In the genomic region with DNA sequence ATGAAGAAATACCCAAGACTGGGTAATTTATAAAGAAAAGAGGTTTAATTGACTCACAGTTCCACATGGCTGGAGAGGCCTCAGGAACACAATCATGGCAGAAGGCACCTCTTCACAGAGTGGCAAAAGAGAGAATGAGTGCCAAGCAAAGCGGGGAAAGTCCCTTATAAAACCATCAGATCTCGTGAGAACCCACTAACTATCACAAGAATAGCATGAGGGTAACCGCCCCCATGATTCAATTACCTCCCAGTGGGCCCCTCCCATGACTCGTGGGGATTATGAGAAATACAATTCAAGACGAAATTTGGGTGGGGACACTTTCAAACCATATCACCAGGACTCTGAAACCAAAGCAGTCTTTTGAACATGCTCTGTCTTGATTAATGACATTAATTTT, we compare ENCODE assay signal across 20 cellular contexts. TPM values are rescaled to one million over a fixed set of nuclear protein-coding genes. Genes with fewer than 3 reads are reported as not detected.
DNase-seq lines count a peak whose midpoint lies in the region; ATAC-seq and TF ChIP-seq lines count a peak whose summit lies in the region.
"Had no signal": no experiment of that assay in that cellular context is flagged by ENCODE, and none has a peak within 500 bp of the region (broad histone marks: within the 10 kb centered on the region; RNA-seq: fewer than 3 reads in every experiment).

No MANE protein-coding gene starts in this region.

- POLR2A ChIA-PET in activated CD4-positive, alpha-beta memory T cell treated with anti-CD3 and anti-CD28 coated beads for 36 hours (lab: Charles Lee), result no interaction called here
- POLR2A ChIA-PET in activated CD4-positive, alpha-beta memory T cell treated with anti-CD3 and anti-CD28 coated beads, Interleukin-2, amount 10 ng/mL, durations not matched to agents 7 days and 5 days (lab: Charles Lee), result no interaction called here

- no peak overlapping the region for H3K27ac Mint-ChIP-seq in activated CD4-positive, alpha-beta memory T cell treated with anti-CD3 and anti-CD28 coated beads for 36 hours
- no peak overlapping the region for H3K27ac Mint-ChIP-seq in activated CD4-positive, alpha-beta memory T cell treated with anti-CD3 and anti-CD28 coated beads, Interleukin-2, amount 10 ng/mL, durations not matched to agents 7 days and 5 days
- H3K27ac Mint-ChIP-seq in T-helper 2 cell treated with Interferon-gamma antibody and Interleukin-4, amounts not matched to agents 5 μg/mL and 100 μg/mL, for 36 hours, result no peak overlapping the region
- no peak overlapping the region for H3K27ac Mint-ChIP-seq in central memory CD8-positive, alpha-beta T cell (ENCODE audit: low read depth)
- H3K27ac Mint-ChIP-seq: CD8-positive, alpha-beta memory T cell had no signal

- TF ChIP-seq POLR2A in upper lobe of left lung (IDR thresholded peaks at IDR 0.05) (no peak), uterus (IDR thresholded peaks at IDR 0.05) (no peak)

- no peak overlapping the region for H3K27ac ChIP-seq in upper lobe of left lung
- no peak overlapping the region for H3K27ac ChIP-seq in uterus
- H3K27ac ChIP-seq: esophagus squamous epithelium, prostate gland had no signal

- H3K9me3 ChIP-seq in upper lobe of left lung, result no peaks in the 10 kb centered on the region
- H3K9me3 ChIP-seq in uterus, result no peaks in the 10 kb centered on the region
- H3K9me3 ChIP-seq: esophagus squamous epithelium, prostate gland had no signal

- ATAC-seq in central memory CD8-positive, alpha-beta T cell (replicated peaks; ENCODE audit: extremely low read depth, poor library complexity, severe bottlenecking), result peak; percentile 43
- no peak for ATAC-seq in upper lobe of left lung (ENCODE audit: low FRiP score in 2 of 2)
- ATAC-seq: left cardiac atrium had no signal

- intact Hi-C loops in activated CD4-positive, alpha-beta memory T cell treated with anti-CD3 and anti-CD28 coated beads for 36 hours (cut with micrococcal nuclease), result no loop called here
- intact Hi-C loops in uterus (cut with DNase I; ENCODE audit: low total_unique reads), result no loop called here

- no peaks in the 10 kb centered on the region for H3K36me3 ChIP-seq in upper lobe of left lung
- no peaks in the 10 kb centered on the region for H3K36me3 ChIP-seq in uterus
- H3K36me3 ChIP-seq: esophagus squamous epithelium, prostate gland had no signal

- H3K27me3 Mint-ChIP-seq in activated CD4-positive, alpha-beta memory T cell treated with anti-CD3 and anti-CD28 coated beads for 36 hours, result no peaks in the 10 kb centered on the region
- H3K27me3 Mint-ChIP-seq in activated CD4-positive, alpha-beta memory T cell treated with anti-CD3 and anti-CD28 coated beads, Interleukin-2, amount 10 ng/mL, durations not matched to agents 7 days and 5 days, result peaks cover 5% of the 10 kb centered on the region
- peaks cover 10% of the 10 kb centered on the region for H3K27me3 Mint-ChIP-seq in T-helper 2 cell treated with Interferon-gamma antibody and Interleukin-4, amounts not matched to agents 5 μg/mL and 100 μg/mL, for 36 hours (ENCODE audit: low read depth)
- no peaks in the 10 kb centered on the region for H3K27me3 Mint-ChIP-seq in central memory CD8-positive, alpha-beta T cell

- no peak overlapping the region for H3K4me3 Mint-ChIP-seq in activated CD4-positive, alpha-beta memory T cell treated with anti-CD3 and anti-CD28 coated beads for 36 hours
- H3K4me3 Mint-ChIP-seq in activated CD4-positive, alpha-beta memory T cell treated with anti-CD3 and anti-CD28 coated beads, Interleukin-2, amount 10 ng/mL, durations not matched to agents 7 days and 5 days, result no peak overlapping the region
- no peak overlapping the region for H3K4me3 Mint-ChIP-seq in T-helper 2 cell treated with Interferon-gamma antibody and Interleukin-4, amounts not matched to agents 5 μg/mL and 100 μg/mL, for 36 hours
- no peak overlapping the region for H3K4me3 Mint-ChIP-seq in central memory CD8-positive, alpha-beta T cell
- H3K4me3 Mint-ChIP-seq: CD8-positive, alpha-beta memory T cell; stimulated activated naive CD8-positive, alpha-beta T cell treated with anti-CD3 and anti-CD28 coated beads, Interleukin-15, Interleukin-2, amounts not matched to agents 100 ng/mL and 50 ng/mL, for 24 hours had no signal

- H3K4me3 ChIP-seq in upper lobe of left lung, result no peak overlapping the region
- H3K4me3 ChIP-seq in uterus, result no peak overlapping the region
- H3K4me3 ChIP-seq: esophagus squamous epithelium, prostate gland had no signal

- DNase-seq in activated CD4-positive, alpha-beta memory T cell treated with anti-CD3 and anti-CD28 coated beads for 36 hours, result peak; percentile 41
- DNase-seq in activated CD4-positive, alpha-beta memory T cell treated with anti-CD3 and anti-CD28 coated beads, Interleukin-2, amount 10 ng/mL, durations not matched to agents 7 days and 5 days, result no peak
- peak; percentile 21 for DNase-seq in T-helper 2 cell treated with Interferon-gamma antibody and Interleukin-4, amounts not matched to agents 5 μg/mL and 100 μg/mL, for 36 hours (ENCODE audit: low spot score)
- no peak for DNase-seq in central memory CD8-positive, alpha-beta T cell (ENCODE audit: low spot score in 2 of 2)
- peak; percentile 14 to 40 (median 27) for DNase-seq in stimulated activated CD4-positive, alpha-beta T cell treated with anti-CD3 and anti-CD28 coated beads, TNF-alpha, amount 100 ng/mL, for 24 hours (ENCODE audit: low read depth in 3 of 3)
- DNase-seq in upper lobe of left lung (no peak), GM19240 (ENCODE audit: insufficient read length, low spot score) (no peak), uterus (no peak)
- DNase-seq: dermis blood vessel endothelial cell, esophagus squamous epithelium, hippocampal formation, left cardiac atrium, NCI-H2029, NCI-H82, SHP77, T1000 had no signal

- TF ChIP-seq CTCF in upper lobe of left lung (IDR thresholded peaks at IDR 0.05) (no peak), uterus (IDR thresholded peaks at IDR 0.05) (no peak)

- H3K27me3 ChIP-seq in upper lobe of left lung (no peaks in the 10 kb centered on the region), uterus (no peaks in the 10 kb centered on the region)
- H3K27me3 ChIP-seq: esophagus squamous epithelium had no signal

- H3K4me1 Mint-ChIP-seq in activated CD4-positive, alpha-beta memory T cell treated with anti-CD3 and anti-CD28 coated beads for 36 hours (ENCODE audit: low read depth), result peaks cover 14% of the 10 kb centered on the region
- peaks cover 17% of the 10 kb centered on the region for H3K4me1 Mint-ChIP-seq in activated CD4-positive, alpha-beta memory T cell treated with anti-CD3 and anti-CD28 coated beads, Interleukin-2, amount 10 ng/mL, durations not matched to agents 7 days and 5 days
- peaks cover 14% of the 10 kb centered on the region for H3K4me1 Mint-ChIP-seq in T-helper 2 cell treated with Interferon-gamma antibody and Interleukin-4, amounts not matched to agents 5 μg/mL and 100 μg/mL, for 36 hours (ENCODE audit: low read depth)
- H3K4me1 Mint-ChIP-seq in central memory CD8-positive, alpha-beta T cell, result peaks cover 12% of the 10 kb centered on the region

- no peaks in the 10 kb centered on the region for H3K4me1 ChIP-seq in upper lobe of left lung
- H3K4me1 ChIP-seq in uterus, result no peaks in the 10 kb centered on the region
- H3K4me1 ChIP-seq: esophagus squamous epithelium, prostate gland had no signal

- 79 to 84% methylated on average over 5 of the region's 5 CpGs for WGBS in upper lobe of left lung, 2 donors

- H3K9me3 Mint-ChIP-seq in activated CD4-positive, alpha-beta memory T cell treated with anti-CD3 and anti-CD28 coated beads for 36 hours, result peaks cover 3% of the 10 kb centered on the region
- no peaks in the 10 kb centered on the region for H3K9me3 Mint-ChIP-seq in activated CD4-positive, alpha-beta memory T cell treated with anti-CD3 and anti-CD28 coated beads, Interleukin-2, amount 10 ng/mL, durations not matched to agents 7 days and 5 days
- no peaks in the 10 kb centered on the region for H3K9me3 Mint-ChIP-seq in T-helper 2 cell treated with Interferon-gamma antibody and Interleukin-4, amounts not matched to agents 5 μg/mL and 100 μg/mL, for 36 hours
- H3K9me3 Mint-ChIP-seq in central memory CD8-positive, alpha-beta T cell, result no peaks in the 10 kb centered on the region
- H3K9me3 Mint-ChIP-seq: CD8-positive, alpha-beta memory T cell had no signal

- CTCF ChIA-PET in activated CD4-positive, alpha-beta memory T cell treated with anti-CD3 and anti-CD28 coated beads for 36 hours (lab: Charles Lee), result interaction anchor here (1.3 kb wide), 1 partner anchor 34 kb away, joined by 3 read pairs; no protein-coding TSS in a partner anchor
- CTCF ChIA-PET in activated CD4-positive, alpha-beta memory T cell treated with anti-CD3 and anti-CD28 coated beads, Interleukin-2, amount 10 ng/mL, durations not matched to agents 7 days and 5 days (lab: Charles Lee), result no interaction called here

- TF ChIP-seq EP300 in upper lobe of left lung (IDR thresholded peaks at IDR 0.05), result no peak

- no peaks in the 10 kb centered on the region for H3K36me3 Mint-ChIP-seq in activated CD4-positive, alpha-beta memory T cell treated with anti-CD3 and anti-CD28 coated beads for 36 hours
- H3K36me3 Mint-ChIP-seq in activated CD4-positive, alpha-beta memory T cell treated with anti-CD3 and anti-CD28 coated beads, Interleukin-2, amount 10 ng/mL, durations not matched to agents 7 days and 5 days (ENCODE audit: low read depth), result no peaks in the 10 kb centered on the region
- H3K36me3 Mint-ChIP-seq in T-helper 2 cell treated with Interferon-gamma antibody and Interleukin-4, amounts not matched to agents 5 μg/mL and 100 μg/mL, for 36 hours (ENCODE audit: low read depth), result no peaks in the 10 kb centered on the region
- H3K36me3 Mint-ChIP-seq in central memory CD8-positive, alpha-beta T cell (ENCODE audit: insufficient read depth), result peaks cover 2% of the 10 kb centered on the region

RNA-seq across cellular contexts. Expression of a gene that starts 7.0 kb away (rescaled TPM):
- not detected for total RNA-seq in activated CD4-positive, alpha-beta memory T cell treated with anti-CD3 and anti-CD28 coated beads for 36 hours
- total RNA-seq in activated CD4-positive, alpha-beta memory T cell treated with anti-CD3 and anti-CD28 coated beads, Interleukin-2, amount 10 ng/mL, durations not matched to agents 7 days and 5 days, result not detected
- not detected for total RNA-seq in upper lobe of left lung
- total RNA-seq in uterus, result not detected
- total RNA-seq: A673; CD8-positive, alpha-beta memory T cell; dermis blood vessel endothelial cell; esophagus squamous epithelium; left cardiac atrium had no signal

RNA-seq across cellular contexts. Expression of a gene that starts 40.1 kb away (rescaled TPM):
- total RNA-seq in activated CD4-positive, alpha-beta memory T cell treated with anti-CD3 and anti-CD28 coated beads for 36 hours, result not detected
- total RNA-seq in activated CD4-positive, alpha-beta memory T cell treated with anti-CD3 and anti-CD28 coated beads, Interleukin-2, amount 10 ng/mL, durations not matched to agents 7 days and 5 days, result not detected
- 10 to 100 TPM in 3 of 6 donors, 1 to 10 TPM in 3; 3.3 to 85.9 (median 12.5) TPM for total RNA-seq in upper lobe of left lung
- 1 to 10 TPM in 3 of 4 donors, under 1 TPM in 1; 0.59 to 9.0 (median 2.8) TPM for total RNA-seq in uterus
- total RNA-seq: A673; CD8-positive, alpha-beta memory T cell had no signal

Comparison
In these comparisons a context has a peak if more than half of its experiments do, and no peak if none do; other contexts are left out.
1. DNase-seq: peak in activated CD4-positive, alpha-beta memory T cell treated with anti-CD3 and anti-CD28 coated beads for 36 hours (single experiment), T-helper 2 cell treated with Interferon-gamma antibody and Interleukin-4, amounts not matched to agents 5 μg/mL and 100 μg/mL, for 36 hours (single experiment) and stimulated activated CD4-positive, alpha-beta T cell treated with anti-CD3 and anti-CD28 coated beads, TNF-alpha, amount 100 ng/mL, for 24 hours (3 of 3); none in activated CD4-positive, alpha-beta memory T cell treated with anti-CD3 and anti-CD28 coated beads, Interleukin-2, amount 10 ng/mL, durations not matched to agents 7 days and 5 days (single experiment), central memory CD8-positive, alpha-beta T cell (0 of 2), upper lobe of left lung (0 of 2), GM19240 (single experiment) and uterus (0 of 2).